Comparison of ENCODE assay signal across 14 cellular contexts in genomic region chr13:46588019-46588418, GRCh38. TPM values are rescaled to one million over a fixed set of nuclear protein-coding genes. Genes with fewer than 3 reads are reported as not detected.
A peak's percentile ranks its signal among the peaks of the same experiment; 100 is the strongest.
DNase-seq lines count a peak whose midpoint lies in the region; ATAC-seq, FAIRE-seq and TF ChIP-seq lines count a peak whose summit lies in the region.
"Had no signal": no experiment of that assay in that cellular context is flagged by ENCODE, and none has a peak within 500 bp of the region (broad histone marks: within the 10 kb centered on the region; RNA-seq: fewer than 3 reads in every experiment).

No MANE protein-coding gene starts in this region.

- no peak for DNase-seq in GM12891 (ENCODE audit: insufficient read length, low spot score)
- no peak for DNase-seq in DMS153 treated with DMSO at 0.1 percent for 48 hours (lab: John Stamatoyannopoulos, UW; ENCODE audit: unreplicated experiment)
- DNase-seq in activated T-cell treated with anti-CD3 and anti-CD28 coated beads, Interleukin-2, amount 50 U/mL, for 72 hours: no peak
- DNase-seq in activated T-cell treated with anti-CD3 and anti-CD28 coated beads, Interleukin-2, amount 50 U/mL, for 48 hours: no peak
- DNase-seq: BE2C, islet precursor cell, PC-9 had no signal

- peaks cover 70% of the 10 kb centered on the region for H3K4me1 Mint-ChIP-seq in activated T-cell treated with anti-CD3 and anti-CD28 coated beads, Interleukin-2, amount 50 U/mL, for 72 hours (ENCODE audit: low read depth)

- TF ChIP-seq POLR2A in GM12891 (IDR thresholded peaks at IDR 0.05; ENCODE audit: low read depth, low read length) (no peak), GM18505 (IDR thresholded peaks at IDR 0.05; ENCODE audit: borderline replicate concordance, extremely low read depth, insufficient read depth, insufficient read length) (no peak)

- no peak for FAIRE-seq in GM12891 (lab: Jason Lieb, UNC)

- ATAC-seq in GM21447 (IDR thresholded peaks at IDR 0.05; ENCODE audit: unreplicated experiment) (peak; percentile 73), HG03108 (IDR thresholded peaks at IDR 0.05; ENCODE audit: unreplicated experiment) (peak; percentile 55), GM18505 (IDR thresholded peaks at IDR 0.05; ENCODE audit: unreplicated experiment) (no peak)
- no peak for ATAC-seq in activated T-cell treated with anti-CD3 and anti-CD28 coated beads, Interleukin-2, amount 50 U/mL, for 72 hours (replicated peaks in 1 of 2)
- ATAC-seq: activated T-helper 17 cell treated with anti-CD3 and anti-CD28 coated beads, Interleukin-2, amount 50 U/mL, for 72 hours had no signal

- peak overlapping the region; percentile 74 for H3K27ac ChIP-seq in VCaP
- H3K27ac ChIP-seq: PC-9 had no signal

- H3K27me3 Mint-ChIP-seq in activated T-cell treated with anti-CD3 and anti-CD28 coated beads, Interleukin-2, amount 50 U/mL, for 72 hours (ENCODE audit: low read depth): peaks cover 7% of the 10 kb centered on the region
- H3K27me3 Mint-ChIP-seq: activated T-helper 17 cell treated with anti-CD3 and anti-CD28 coated beads, Interleukin-2, amount 50 U/mL, for 72 hours; central memory CD8-positive, alpha-beta T cell; stimulated activated naive CD8-positive, alpha-beta T cell treated with anti-CD3 and anti-CD28 coated beads, Interleukin-15, Interleukin-2, amounts not matched to agents 100 ng/mL and 50 ng/mL, for 24 hours had no signal

- no peak for TF ChIP-seq CTCF in VCaP (conservative IDR thresholded peaks at IDR 0.05)

- H3K36me3 Mint-ChIP-seq in activated T-cell treated with anti-CD3 and anti-CD28 coated beads, Interleukin-2, amount 50 U/mL, for 72 hours (ENCODE audit: insufficient read depth in 2 of 2): no peaks in the 10 kb centered on the region

- H3K4me3 Mint-ChIP-seq in activated T-cell treated with anti-CD3 and anti-CD28 coated beads, Interleukin-2, amount 50 U/mL, for 72 hours: no peak overlapping the region
- H3K4me3 Mint-ChIP-seq: activated T-helper 17 cell treated with anti-CD3 and anti-CD28 coated beads, Interleukin-2, amount 50 U/mL, for 72 hours; central memory CD8-positive, alpha-beta T cell; stimulated activated naive CD8-positive, alpha-beta T cell treated with anti-CD3 and anti-CD28 coated beads, Interleukin-15, Interleukin-2, amounts not matched to agents 100 ng/mL and 50 ng/mL, for 24 hours had no signal

- no peak overlapping the region for H3K27ac Mint-ChIP-seq in activated T-cell treated with anti-CD3 and anti-CD28 coated beads, Interleukin-2, amount 50 U/mL, for 72 hours
- H3K27ac Mint-ChIP-seq: activated T-helper 17 cell treated with anti-CD3 and anti-CD28 coated beads, Interleukin-2, amount 50 U/mL, for 72 hours had no signal

- no peaks in the 10 kb centered on the region for H3K9me3 Mint-ChIP-seq in activated T-cell treated with anti-CD3 and anti-CD28 coated beads, Interleukin-2, amount 50 U/mL, for 72 hours
- H3K9me3 Mint-ChIP-seq: activated T-helper 17 cell treated with anti-CD3 and anti-CD28 coated beads, Interleukin-2, amount 50 U/mL, for 72 hours; central memory CD8-positive, alpha-beta T cell; stimulated activated naive CD8-positive, alpha-beta T cell treated with anti-CD3 and anti-CD28 coated beads, Interleukin-15, Interleukin-2, amounts not matched to agents 100 ng/mL and 50 ng/mL, for 24 hours had no signal

TF ChIP-seq in GM12891, 5 proteins besides CTCF, POLR2A, EP300 and RAD21:
- TF ChIP-seq TAF1 (IDR thresholded peaks at IDR 0.05; ENCODE audit: low read depth, low read length) (no peak), POLR2AphosphoS5 (IDR thresholded peaks at IDR 0.05; ENCODE audit: low read depth, low read length) (no peak), SPI1 (IDR thresholded peaks at IDR 0.05; ENCODE audit: low read depth, low read length) (no peak), PAX5 (IDR thresholded peaks at IDR 0.05; ENCODE audit: insufficient read depth, low read length, severe bottlenecking) (peak; percentile 70), POU2F2 (IDR thresholded peaks at IDR 0.05; ENCODE audit: low read depth, low read length) (no peak)

RNA-seq across cellular contexts. Expression of gene LRCH1, which starts 35.0 kb away (rescaled TPM):
- 19.9 TPM for polyA plus RNA-seq in GM12891 (2012; ENCODE audit: low read depth, missing spikeins)
- total RNA-seq in activated T-cell treated with anti-CD3 and anti-CD28 coated beads, Interleukin-2, amount 50 U/mL, for 72 hours: 10 to 100 TPM; 18.4 to 21.5 TPM

Comparison
In these comparisons a context has a peak if more than half of its experiments do, and no peak if none do; other contexts are left out.
1. ATAC-seq: peak in GM21447 (single experiment) and HG03108 (single experiment); none in GM18505 (single experiment) and activated T-cell treated with anti-CD3 and anti-CD28 coated beads, Interleukin-2, amount 50 U/mL, for 72 hours (0 of 2).